ENCODE assay signal across 8 cellular contexts in the genomic region with DNA sequence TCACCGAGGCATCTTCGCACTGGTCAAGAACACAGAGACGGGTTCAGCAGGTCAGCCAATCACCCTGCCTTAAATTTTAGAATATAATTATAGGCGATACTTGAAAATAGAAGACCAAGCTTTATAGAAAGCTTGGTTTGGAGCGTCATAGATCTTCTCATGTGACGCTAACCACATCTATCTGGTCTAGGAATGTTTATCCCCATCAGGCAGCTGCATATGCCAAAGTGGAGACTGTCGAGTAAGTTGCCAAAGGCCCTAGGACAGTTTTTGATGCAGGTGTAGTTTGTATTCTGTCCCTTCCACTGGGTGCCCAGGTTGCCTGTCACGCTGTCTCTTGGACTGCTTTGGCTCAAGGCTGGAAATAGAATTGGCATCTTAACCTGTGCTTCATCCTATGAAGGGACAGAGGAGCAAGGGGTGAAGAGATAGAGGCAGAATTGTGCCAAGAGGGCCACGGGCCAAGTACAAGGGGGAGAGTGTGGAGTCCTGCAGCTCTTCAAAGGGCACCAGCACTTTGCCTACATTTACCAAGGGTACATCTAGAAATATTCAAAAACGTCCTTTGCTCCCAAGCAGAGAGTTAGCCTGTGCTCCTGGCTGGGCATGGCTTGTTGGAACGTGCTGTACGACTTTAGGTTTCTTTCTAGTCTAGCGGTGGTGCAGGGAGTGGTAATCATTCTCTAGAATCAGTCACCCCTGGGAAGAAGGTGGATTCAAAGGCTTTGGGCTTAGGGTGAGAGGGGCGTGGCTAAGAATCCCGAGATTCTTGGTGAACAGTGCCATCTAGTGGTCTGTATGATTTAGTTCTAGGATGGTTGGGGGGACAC. TPM values are rescaled to one million over a fixed set of nuclear protein-coding genes. Genes with fewer than 3 reads are reported as not detected.
DNase-seq lines count a peak whose midpoint lies in the region; ATAC-seq and TF ChIP-seq lines count a peak whose summit lies in the region.

No MANE protein-coding gene starts in this region.

- WGBS in lower leg skin, 2 donors, result 34 to 40% methylated on average over 15 of the region's 15 CpGs

- intact Hi-C loops in lower leg skin (cut with DNase I; ENCODE audit: low total_unique reads), result loop anchor here (10.0 kb wide), 3 partner anchors 198 to 498 kb away; no protein-coding TSS in a partner anchor

- no peak for TF ChIP-seq POLR2A in lower leg skin (IDR thresholded peaks at IDR 0.05)

- H3K4me3 ChIP-seq in lower leg skin (ENCODE audit: low read depth, poor library complexity, severe bottlenecking), result no peak overlapping the region

- ATAC-seq in GM18909 (IDR thresholded peaks at IDR 0.05; ENCODE audit: poor library complexity, unreplicated experiment), result peak; percentile 44
- ATAC-seq in HG03342 (IDR thresholded peaks at IDR 0.05; ENCODE audit: unreplicated experiment), result peak; percentile 44

- DNase-seq in AML-193 (lab: John Stamatoyannopoulos, UW) (peak; percentile 84 to 89), NCI-H510A (lab: John Stamatoyannopoulos, UW) (peak; percentile 83), dedifferentiated amniotic fluid mesenchymal stem cell (ENCODE audit: extremely low spot score) (peak; percentile 88), lower leg skin (ENCODE audit: low spot score in 2 of 2) (peak; percentile 72 to 89)
- peak; percentile 73 to 79 for DNase-seq in activated CD4-positive, alpha-beta T cell treated with anti-CD3 and anti-CD28 coated beads for 4 hours
- peak; percentile 24 to 46 for DNase-seq in stimulated activated CD8-positive, alpha-beta memory T cell treated with anti-CD3 and anti-CD28 coated beads, Interleukin-15, amount 100 ng/mL, for 4 hours (ENCODE audit: low read depth in 2 of 2)

- peak in 1 of 3 donors; percentile 64 for TF ChIP-seq CTCF in lower leg skin (IDR thresholded peaks at IDR 0.05)

RNA-seq across cellular contexts. Expression of a gene that starts 5.3 kb away (rescaled TPM):
- 10 to 100 TPM; 21.7 to 64.3 (median 38.2) TPM for total RNA-seq in lower leg skin

RNA-seq across cellular contexts. Expression of a gene that starts 49.6 kb away (rescaled TPM):
- total RNA-seq in lower leg skin, result 100 to 1,000 TPM; 198 to 214 (median 207) TPM

Comparison
In these comparisons a context has a peak if more than half of its experiments do, and no peak if none do; other contexts are left out.
1. DNase-seq: peak in every context shown above with its lines; median percentile 88 in dedifferentiated amniotic fluid mesenchymal stem cell; 86 in AML-193; 83 in NCI-H510A; 80 in lower leg skin; 76 in activated CD4-positive, alpha-beta T cell treated with anti-CD3 and anti-CD28 coated beads for 4 hours; 35 in stimulated activated CD8-positive, alpha-beta memory T cell treated with anti-CD3 and anti-CD28 coated beads, Interleukin-15, amount 100 ng/mL, for 4 hours.